ENCODE assay signal across 1 cellular context in the genomic region with DNA sequence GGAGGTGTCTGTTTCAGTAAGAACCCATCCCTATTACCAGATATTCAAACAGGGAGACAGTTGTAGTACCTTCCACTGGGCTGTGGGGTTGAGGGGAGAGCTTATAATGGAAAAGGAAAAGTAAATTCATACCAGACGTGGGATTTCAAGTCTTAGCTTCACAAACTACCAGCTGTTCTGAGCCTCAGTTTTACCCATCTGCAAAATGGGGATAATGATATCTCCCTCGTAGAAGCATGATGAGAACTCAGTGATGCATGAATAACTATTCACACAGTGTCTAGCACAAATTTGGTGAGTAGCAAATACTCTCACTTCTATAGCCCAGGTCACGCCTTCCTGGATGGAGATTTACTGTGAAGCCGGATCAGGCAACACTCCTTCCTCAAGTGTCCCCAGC.
TF ChIP-seq lines count a peak whose summit lies in the region.

No MANE protein-coding gene starts in this region.

TF ChIP-seq in GM12878, 131 proteins besides CTCF, POLR2A, EP300 and RAD21 (continued from another document):
- TF ChIP-seq IKZF1 (conservative IDR thresholded peaks at IDR 0.05) = peak; percentile 31; the same call in 1 of the 2 replicates
- TF ChIP-seq MEF2A (IDR thresholded peaks at IDR 0.05; ENCODE audit: insufficient read depth, low read depth, low read length) = no peak
- no peak for TF ChIP-seq SREBF1 (IDR thresholded peaks at IDR 0.05; ENCODE audit: low read length)
- no peak for TF ChIP-seq CBFB (IDR thresholded peaks at IDR 0.05; ENCODE audit: low read depth)
- TF ChIP-seq HDAC6 (IDR thresholded peaks at IDR 0.05; ENCODE audit: unreplicated experiment) = no peak
- TF ChIP-seq SMARCA5 (IDR thresholded peaks at IDR 0.05) = 0 out of 2 replicates have a peak, but pooled peaks have one; percentile 66
- no peak for TF ChIP-seq TARDBP (IDR thresholded peaks at IDR 0.05; ENCODE audit: borderline replicate concordance)
- no peak for TF ChIP-seq PRDM15 (CRISPR knock-in tag; IDR thresholded peaks at IDR 0.05)
- no peak for TF ChIP-seq FOXK2 (IDR thresholded peaks at IDR 0.05)
- TF ChIP-seq POLR2AphosphoS5 (IDR thresholded peaks at IDR 0.05; ENCODE audit: low read length) = no peak
- TF ChIP-seq, protein P1, sequence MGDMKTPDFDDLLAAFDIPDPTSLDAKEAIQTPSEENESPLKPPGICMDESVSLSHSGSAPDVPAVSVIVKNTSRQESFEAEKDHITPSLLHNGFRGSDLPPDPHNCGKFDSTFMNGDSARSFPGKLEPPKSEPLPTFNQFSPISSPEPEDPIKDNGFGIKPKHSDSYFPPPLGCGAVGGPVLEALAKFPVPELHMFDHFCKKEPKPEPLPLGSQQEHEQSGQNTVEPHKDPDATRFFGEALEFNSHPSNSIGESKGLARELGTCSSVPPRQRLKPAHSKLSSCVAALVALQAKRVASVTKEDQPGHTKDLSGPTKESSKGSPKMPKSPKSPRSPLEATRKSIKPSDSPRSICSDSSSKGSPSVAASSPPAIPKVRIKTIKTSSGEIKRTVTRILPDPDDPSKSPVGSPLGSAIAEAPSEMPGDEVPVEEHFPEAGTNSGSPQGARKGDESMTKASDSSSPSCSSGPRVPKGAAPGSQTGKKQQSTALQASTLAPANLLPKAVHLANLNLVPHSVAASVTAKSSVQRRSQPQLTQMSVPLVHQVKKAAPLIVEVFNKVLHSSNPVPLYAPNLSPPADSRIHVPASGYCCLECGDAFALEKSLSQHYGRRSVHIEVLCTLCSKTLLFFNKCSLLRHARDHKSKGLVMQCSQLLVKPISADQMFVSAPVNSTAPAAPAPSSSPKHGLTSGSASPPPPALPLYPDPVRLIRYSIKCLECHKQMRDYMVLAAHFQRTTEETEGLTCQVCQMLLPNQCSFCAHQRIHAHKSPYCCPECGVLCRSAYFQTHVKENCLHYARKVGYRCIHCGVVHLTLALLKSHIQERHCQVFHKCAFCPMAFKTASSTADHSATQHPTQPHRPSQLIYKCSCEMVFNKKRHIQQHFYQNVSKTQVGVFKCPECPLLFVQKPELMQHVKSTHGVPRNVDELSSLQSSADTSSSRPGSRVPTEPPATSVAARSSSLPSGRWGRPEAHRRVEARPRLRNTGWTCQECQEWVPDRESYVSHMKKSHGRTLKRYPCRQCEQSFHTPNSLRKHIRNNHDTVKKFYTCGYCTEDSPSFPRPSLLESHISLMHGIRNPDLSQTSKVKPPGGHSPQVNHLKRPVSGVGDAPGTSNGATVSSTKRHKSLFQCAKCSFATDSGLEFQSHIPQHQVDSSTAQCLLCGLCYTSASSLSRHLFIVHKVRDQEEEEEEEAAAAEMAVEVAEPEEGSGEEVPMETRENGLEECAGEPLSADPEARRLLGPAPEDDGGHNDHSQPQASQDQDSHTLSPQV (IDR thresholded peaks at IDR 0.05) = no peak
